21 cellular contexts compared by ENCODE assay signal in genomic region chr14:94615254-94615653, GRCh38. TPM values are rescaled to one million over a fixed set of nuclear protein-coding genes. Genes with fewer than 3 reads are reported as not detected.
"Had no signal": no experiment of that assay in that cellular context is flagged by ENCODE, and none has a peak within 500 bp of the region (broad histone marks: within the 10 kb centered on the region; RNA-seq: fewer than 3 reads in every experiment).

No MANE protein-coding gene starts in this region.

- H3K4me3 ChIP-seq: cardiac muscle cell had no signal

- ATAC-seq: activated CD4-positive, CD25-positive, alpha-beta regulatory T cell treated with anti-CD3 and anti-CD28 coated beads, Interleukin-2, amount 50 U/mL, for 24 hours; activated CD8-positive, alpha-beta T cell treated with anti-CD3 and anti-CD28 coated beads for 36 hours; activated T-cell treated with anti-CD3 and anti-CD28 coated beads, Interleukin-2, amount 50 U/mL, for 72 hours; PC-3 had no signal

- H3K27ac ChIP-seq: cardiac muscle cell had no signal

- H3K36me3 ChIP-seq: cardiac muscle cell had no signal

- DNase-seq: activated CD4-positive, alpha-beta T cell treated with anti-CD3 and anti-CD28 coated beads for 4 hours; activated CD8-positive, alpha-beta memory T cell treated with anti-CD3 and anti-CD28 coated beads, Interleukin-2, amount 50 U/mL, for 4 hours; activated CD8-positive, alpha-beta T cell treated with anti-CD3 and anti-CD28 coated beads for 36 hours; activated naive CD4-positive, alpha-beta T cell treated with Interleukin-2 at 50 U/mL for 16 hours; activated T-cell treated with anti-CD3 and anti-CD28 coated beads, Interleukin-2, amount 50 U/mL, for 72 hours; amygdala; Karpas-422; NCI-H1105 treated with DMSO at 0.1 percent for 48 hours; NCI-H1436 treated with DMSO at 0.1 percent for 48 hours; NCI-H187; NCI-H2081; NCI-H510A treated with DMSO at 0.1 percent for 48 hours; NCI-H69; NK-92 treated with Interleukin-12 subunit alpha and Interleukin-12 subunit beta, amount 100 ng/mL, for 24 hours; PC-3; SHP77 treated with DMSO at 0.1 percent for 48 hours had no signal

- H3K27me3 ChIP-seq: cardiac muscle cell had no signal

RNA-seq across cellular contexts. Expression of gene SERPINA3, which starts 3.1 kb away (rescaled TPM):
- total RNA-seq: activated CD8-positive, alpha-beta T cell treated with anti-CD3 and anti-CD28 coated beads for 36 hours; activated T-cell treated with anti-CD3 and anti-CD28 coated beads, Interleukin-2, amount 50 U/mL, for 72 hours; activated T-helper 2 cell treated with anti-CD3 and anti-CD28 coated beads, Interferon-gamma antibody, Interleukin-2, Interleukin-4, amounts not matched to agents 10 μg/mL and 5 μg/mL and 100 μg/mL, durations not matched to agents 14 hours and 24 hours and 36 hours; cardiac muscle cell; PC-3 had no signal

RNA-seq across cellular contexts. Expression of gene SERPINA5, which starts 34.0 kb away (rescaled TPM):
- total RNA-seq: activated CD8-positive, alpha-beta T cell treated with anti-CD3 and anti-CD28 coated beads for 36 hours; activated T-cell treated with anti-CD3 and anti-CD28 coated beads, Interleukin-2, amount 50 U/mL, for 72 hours; activated T-helper 2 cell treated with anti-CD3 and anti-CD28 coated beads, Interferon-gamma antibody, Interleukin-2, Interleukin-4, amounts not matched to agents 10 μg/mL and 5 μg/mL and 100 μg/mL, durations not matched to agents 14 hours and 24 hours and 36 hours; cardiac muscle cell; PC-3 had no signal
- polyA plus RNA-seq: cardiac muscle cell had no signal

RNA-seq across cellular contexts. Expression of gene SERPINA4, which starts 54.0 kb away (rescaled TPM):
- total RNA-seq: activated CD8-positive, alpha-beta T cell treated with anti-CD3 and anti-CD28 coated beads for 36 hours; activated T-cell treated with anti-CD3 and anti-CD28 coated beads, Interleukin-2, amount 50 U/mL, for 72 hours; activated T-helper 2 cell treated with anti-CD3 and anti-CD28 coated beads, Interferon-gamma antibody, Interleukin-2, Interleukin-4, amounts not matched to agents 10 μg/mL and 5 μg/mL and 100 μg/mL, durations not matched to agents 14 hours and 24 hours and 36 hours; astrocyte; cardiac muscle cell; PC-3; SK-MEL-5 had no signal
- polyA plus RNA-seq: cardiac muscle cell had no signal
